8 cellular contexts compared by ENCODE assay signal in genomic region chr10:7260412-7260900, GRCh38.
DNase-seq lines count a peak whose midpoint lies in the region; ATAC-seq and TF ChIP-seq lines count a peak whose summit lies in the region.

No MANE protein-coding gene starts in this region.

- DNase-seq in Daoy (ENCODE audit: low read depth) (peak; percentile 70), HL-60 (ENCODE audit: low read depth in 1 of 2, low spot score in 1 of 2) (peak; percentile 18 to 40), T1000 (lab: John Stamatoyannopoulos, UW) (peak; percentile 76), fibroblast of peridontal ligament (ENCODE audit: extremely low read depth) (peak; percentile 13), neural crest cell (ENCODE audit: low read depth, low spot score) (no peak), mesenteric fat pad (ENCODE audit: low spot score) (no peak)

- no peak overlapping the region for H3K4me3 ChIP-seq in HL-60 (replicated peaks; ENCODE audit: insufficient read depth, low read length)

- no peaks in the 10 kb centered on the region for H3K36me3 Mint-ChIP-seq in neural crest cell (ENCODE audit: low read depth)

- H3K9me3 Mint-ChIP-seq in neural crest cell = no peaks in the 10 kb centered on the region

- H3K27me3 ChIP-seq in HL-60 (ENCODE audit: insufficient read depth, poor library complexity, severe bottlenecking) = no peaks in the 10 kb centered on the region

- H3K27ac Mint-ChIP-seq in neural crest cell (ENCODE audit: unreplicated experiment) = no peak overlapping the region

- TF ChIP-seq CTCF in HL-60 (IDR thresholded peaks at IDR 0.05; ENCODE audit: insufficient read depth, low read length) = peak; percentile 7
- peak; percentile 69 for TF ChIP-seq CTCF in neural crest cell (conservative IDR thresholded peaks at IDR 0.05)

- peak; percentile 64 for ATAC-seq in GM19467 (IDR thresholded peaks at IDR 0.05; ENCODE audit: unreplicated experiment)
- no peak for ATAC-seq in GM19328 (IDR thresholded peaks at IDR 0.05; ENCODE audit: unreplicated experiment)

- no peak overlapping the region for H3K27ac ChIP-seq in HL-60 (replicated peaks)

- H3K27me3 Mint-ChIP-seq in neural crest cell (ENCODE audit: low read depth) = no peaks in the 10 kb centered on the region

- no peak overlapping the region for H3K4me3 Mint-ChIP-seq in neural crest cell

- peaks cover 26% of the 10 kb centered on the region for H3K4me1 Mint-ChIP-seq in neural crest cell

Comparison
In these comparisons a context has a peak if more than half of its experiments do, and no peak if none do; other contexts are left out.
1. DNase-seq: peak in Daoy (single experiment), HL-60 (2 of 2), T1000 (single experiment) and fibroblast of peridontal ligament (single experiment); none in neural crest cell (single experiment) and mesenteric fat pad (single experiment).